ENCODE assay signal across 1 cellular context in genomic region chr16:3065069-3065741, GRCh38.
TF ChIP-seq lines count a peak whose summit lies in the region.

A gene with protein sequence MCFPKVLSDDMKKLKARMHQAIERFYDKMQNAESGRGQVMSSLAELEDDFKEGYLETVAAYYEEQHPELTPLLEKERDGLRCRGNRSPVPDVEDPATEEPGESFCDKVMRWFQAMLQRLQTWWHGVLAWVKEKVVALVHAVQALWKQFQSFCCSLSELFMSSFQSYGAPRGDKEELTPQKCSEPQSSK (plus strand): TSS chr16:3065640. CDS start chr16:3065812, 172 bp downstream.

TF ChIP-seq in HCT116, 20 proteins besides CTCF, POLR2A, EP300 and RAD21 (continued from another document):
- TF ChIP-seq YY1 (IDR thresholded peaks at IDR 0.05; ENCODE audit: extremely low read depth, insufficient replicate concordance, low read depth, low read length) (no peak), POLR2AphosphoS5 (IDR thresholded peaks at IDR 0.05; ENCODE audit: low read depth, low read length) (no peak), JUND (IDR thresholded peaks at IDR 0.05) (no peak), SIN3A (IDR thresholded peaks at IDR 0.05; ENCODE audit: low read depth) (no peak), SRF (IDR thresholded peaks at IDR 0.05; ENCODE audit: low read depth) (no peak), CBX3 (IDR thresholded peaks at IDR 0.05; ENCODE audit: low read depth) (no peak), ZNF274 (IDR thresholded peaks at IDR 0.05; ENCODE audit: low read depth, low read length) (no peak), CEBPB (IDR thresholded peaks at IDR 0.05; ENCODE audit: low read depth) (no peak)
- TF ChIP-seq, protein P1, sequence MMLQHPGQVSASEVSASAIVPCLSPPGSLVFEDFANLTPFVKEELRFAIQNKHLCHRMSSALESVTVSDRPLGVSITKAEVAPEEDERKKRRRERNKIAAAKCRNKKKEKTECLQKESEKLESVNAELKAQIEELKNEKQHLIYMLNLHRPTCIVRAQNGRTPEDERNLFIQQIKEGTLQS (IDR thresholded peaks at IDR 0.05), result no peak
- TF ChIP-seq, protein P2, sequence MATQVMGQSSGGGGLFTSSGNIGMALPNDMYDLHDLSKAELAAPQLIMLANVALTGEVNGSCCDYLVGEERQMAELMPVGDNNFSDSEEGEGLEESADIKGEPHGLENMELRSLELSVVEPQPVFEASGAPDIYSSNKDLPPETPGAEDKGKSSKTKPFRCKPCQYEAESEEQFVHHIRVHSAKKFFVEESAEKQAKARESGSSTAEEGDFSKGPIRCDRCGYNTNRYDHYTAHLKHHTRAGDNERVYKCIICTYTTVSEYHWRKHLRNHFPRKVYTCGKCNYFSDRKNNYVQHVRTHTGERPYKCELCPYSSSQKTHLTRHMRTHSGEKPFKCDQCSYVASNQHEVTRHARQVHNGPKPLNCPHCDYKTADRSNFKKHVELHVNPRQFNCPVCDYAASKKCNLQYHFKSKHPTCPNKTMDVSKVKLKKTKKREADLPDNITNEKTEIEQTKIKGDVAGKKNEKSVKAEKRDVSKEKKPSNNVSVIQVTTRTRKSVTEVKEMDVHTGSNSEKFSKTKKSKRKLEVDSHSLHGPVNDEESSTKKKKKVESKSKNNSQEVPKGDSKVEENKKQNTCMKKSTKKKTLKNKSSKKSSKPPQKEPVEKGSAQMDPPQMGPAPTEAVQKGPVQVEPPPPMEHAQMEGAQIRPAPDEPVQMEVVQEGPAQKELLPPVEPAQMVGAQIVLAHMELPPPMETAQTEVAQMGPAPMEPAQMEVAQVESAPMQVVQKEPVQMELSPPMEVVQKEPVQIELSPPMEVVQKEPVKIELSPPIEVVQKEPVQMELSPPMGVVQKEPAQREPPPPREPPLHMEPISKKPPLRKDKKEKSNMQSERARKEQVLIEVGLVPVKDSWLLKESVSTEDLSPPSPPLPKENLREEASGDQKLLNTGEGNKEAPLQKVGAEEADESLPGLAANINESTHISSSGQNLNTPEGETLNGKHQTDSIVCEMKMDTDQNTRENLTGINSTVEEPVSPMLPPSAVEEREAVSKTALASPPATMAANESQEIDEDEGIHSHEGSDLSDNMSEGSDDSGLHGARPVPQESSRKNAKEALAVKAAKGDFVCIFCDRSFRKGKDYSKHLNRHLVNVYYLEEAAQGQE (IDR thresholded peaks at IDR 0.05; ENCODE audit: low read depth), result no peak
